1 cellular context compared by ENCODE assay signal in genomic region chr9:591292-591691, GRCh38.
TF ChIP-seq lines count a peak whose summit lies in the region.

No MANE protein-coding gene starts in this region.

TF ChIP-seq in WTC11, 78 proteins besides CTCF, POLR2A, EP300 and RAD21 (continued from another document):
- TF ChIP-seq, protein P1, sequence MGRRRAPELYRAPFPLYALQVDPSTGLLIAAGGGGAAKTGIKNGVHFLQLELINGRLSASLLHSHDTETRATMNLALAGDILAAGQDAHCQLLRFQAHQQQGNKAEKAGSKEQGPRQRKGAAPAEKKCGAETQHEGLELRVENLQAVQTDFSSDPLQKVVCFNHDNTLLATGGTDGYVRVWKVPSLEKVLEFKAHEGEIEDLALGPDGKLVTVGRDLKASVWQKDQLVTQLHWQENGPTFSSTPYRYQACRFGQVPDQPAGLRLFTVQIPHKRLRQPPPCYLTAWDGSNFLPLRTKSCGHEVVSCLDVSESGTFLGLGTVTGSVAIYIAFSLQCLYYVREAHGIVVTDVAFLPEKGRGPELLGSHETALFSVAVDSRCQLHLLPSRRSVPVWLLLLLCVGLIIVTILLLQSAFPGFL (CRISPR knock-in tag; IDR thresholded peaks at IDR 0.05; ENCODE audit: borderline replicate concordance), result no peak
- TF ChIP-seq TP53 (CRISPR knock-in tag; IDR thresholded peaks at IDR 0.05) (no peak), NR2C2 (CRISPR knock-in tag; IDR thresholded peaks at IDR 0.05) (no peak), HMGA2 (CRISPR knock-in tag; IDR thresholded peaks at IDR 0.05) (no peak), IRF1 (CRISPR knock-in tag; IDR thresholded peaks at IDR 0.05) (no peak), ATF2 (CRISPR knock-in tag; IDR thresholded peaks at IDR 0.05; ENCODE audit: borderline replicate concordance, low read depth) (no peak), NFATC4 (CRISPR knock-in tag; IDR thresholded peaks at IDR 0.05) (no peak), ZNF425 (CRISPR knock-in tag; conservative IDR thresholded peaks at IDR 0.05) (no peak), MXD4 (CRISPR knock-in tag; IDR thresholded peaks at IDR 0.05; ENCODE audit: borderline replicate concordance) (no peak), ZSCAN18 (CRISPR knock-in tag; IDR thresholded peaks at IDR 0.05) (no peak)
- TF ChIP-seq, protein P2, sequence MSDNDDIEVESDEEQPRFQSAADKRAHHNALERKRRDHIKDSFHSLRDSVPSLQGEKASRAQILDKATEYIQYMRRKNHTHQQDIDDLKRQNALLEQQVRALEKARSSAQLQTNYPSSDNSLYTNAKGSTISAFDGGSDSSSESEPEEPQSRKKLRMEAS (CRISPR knock-in tag; IDR thresholded peaks at IDR 0.05), result no peak
- TF ChIP-seq, protein P3, sequence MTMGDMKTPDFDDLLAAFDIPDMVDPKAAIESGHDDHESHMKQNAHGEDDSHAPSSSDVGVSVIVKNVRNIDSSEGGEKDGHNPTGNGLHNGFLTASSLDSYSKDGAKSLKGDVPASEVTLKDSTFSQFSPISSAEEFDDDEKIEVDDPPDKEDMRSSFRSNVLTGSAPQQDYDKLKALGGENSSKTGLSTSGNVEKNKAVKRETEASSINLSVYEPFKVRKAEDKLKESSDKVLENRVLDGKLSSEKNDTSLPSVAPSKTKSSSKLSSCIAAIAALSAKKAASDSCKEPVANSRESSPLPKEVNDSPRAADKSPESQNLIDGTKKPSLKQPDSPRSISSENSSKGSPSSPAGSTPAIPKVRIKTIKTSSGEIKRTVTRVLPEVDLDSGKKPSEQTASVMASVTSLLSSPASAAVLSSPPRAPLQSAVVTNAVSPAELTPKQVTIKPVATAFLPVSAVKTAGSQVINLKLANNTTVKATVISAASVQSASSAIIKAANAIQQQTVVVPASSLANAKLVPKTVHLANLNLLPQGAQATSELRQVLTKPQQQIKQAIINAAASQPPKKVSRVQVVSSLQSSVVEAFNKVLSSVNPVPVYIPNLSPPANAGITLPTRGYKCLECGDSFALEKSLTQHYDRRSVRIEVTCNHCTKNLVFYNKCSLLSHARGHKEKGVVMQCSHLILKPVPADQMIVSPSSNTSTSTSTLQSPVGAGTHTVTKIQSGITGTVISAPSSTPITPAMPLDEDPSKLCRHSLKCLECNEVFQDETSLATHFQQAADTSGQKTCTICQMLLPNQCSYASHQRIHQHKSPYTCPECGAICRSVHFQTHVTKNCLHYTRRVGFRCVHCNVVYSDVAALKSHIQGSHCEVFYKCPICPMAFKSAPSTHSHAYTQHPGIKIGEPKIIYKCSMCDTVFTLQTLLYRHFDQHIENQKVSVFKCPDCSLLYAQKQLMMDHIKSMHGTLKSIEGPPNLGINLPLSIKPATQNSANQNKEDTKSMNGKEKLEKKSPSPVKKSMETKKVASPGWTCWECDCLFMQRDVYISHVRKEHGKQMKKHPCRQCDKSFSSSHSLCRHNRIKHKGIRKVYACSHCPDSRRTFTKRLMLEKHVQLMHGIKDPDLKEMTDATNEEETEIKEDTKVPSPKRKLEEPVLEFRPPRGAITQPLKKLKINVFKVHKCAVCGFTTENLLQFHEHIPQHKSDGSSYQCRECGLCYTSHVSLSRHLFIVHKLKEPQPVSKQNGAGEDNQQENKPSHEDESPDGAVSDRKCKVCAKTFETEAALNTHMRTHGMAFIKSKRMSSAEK (CRISPR knock-in tag; IDR thresholded peaks at IDR 0.05; ENCODE audit: borderline replicate concordance), result no peak
